ENCODE assay signal across 8 cellular contexts in the genomic region with DNA sequence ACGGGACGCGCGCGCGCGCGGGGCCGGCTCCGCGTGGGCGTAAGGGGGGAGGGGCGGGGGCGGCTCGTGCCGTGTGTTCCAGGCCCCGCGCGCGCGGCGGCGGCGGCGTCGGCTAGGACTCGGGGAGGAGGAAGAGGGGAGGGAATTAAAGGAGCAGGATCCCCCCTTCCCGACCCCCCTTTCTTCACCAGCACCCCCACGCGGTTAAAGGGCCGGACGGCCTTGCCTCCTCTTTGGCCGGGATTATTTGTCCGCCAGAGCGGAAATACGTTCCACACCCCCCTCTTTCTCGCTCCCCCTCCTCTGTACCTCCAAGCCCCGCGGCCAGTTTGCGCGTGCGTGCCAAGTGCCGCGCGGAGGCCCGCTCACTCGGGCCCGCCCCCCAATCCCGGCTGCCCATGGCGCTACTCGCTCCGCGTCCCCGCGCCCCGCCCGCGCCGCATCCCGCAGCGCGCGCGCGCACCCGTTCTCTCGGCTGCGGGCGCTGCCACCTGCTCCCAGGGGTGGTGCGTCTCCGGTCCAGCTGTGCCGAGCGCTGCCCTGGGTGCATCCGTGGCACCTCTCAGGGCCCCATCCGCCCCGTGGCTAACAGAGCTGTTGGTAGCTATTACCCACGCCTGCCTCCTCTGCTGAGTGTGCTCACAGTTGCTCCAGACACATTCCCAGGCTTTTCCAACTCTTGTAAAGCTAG. TPM values are rescaled to one million over a fixed set of nuclear protein-coding genes. Genes with fewer than 3 reads are reported as not detected.
DNase-seq lines count a peak whose midpoint lies in the region; ATAC-seq and TF ChIP-seq lines count a peak whose summit lies in the region.

A gene with protein sequence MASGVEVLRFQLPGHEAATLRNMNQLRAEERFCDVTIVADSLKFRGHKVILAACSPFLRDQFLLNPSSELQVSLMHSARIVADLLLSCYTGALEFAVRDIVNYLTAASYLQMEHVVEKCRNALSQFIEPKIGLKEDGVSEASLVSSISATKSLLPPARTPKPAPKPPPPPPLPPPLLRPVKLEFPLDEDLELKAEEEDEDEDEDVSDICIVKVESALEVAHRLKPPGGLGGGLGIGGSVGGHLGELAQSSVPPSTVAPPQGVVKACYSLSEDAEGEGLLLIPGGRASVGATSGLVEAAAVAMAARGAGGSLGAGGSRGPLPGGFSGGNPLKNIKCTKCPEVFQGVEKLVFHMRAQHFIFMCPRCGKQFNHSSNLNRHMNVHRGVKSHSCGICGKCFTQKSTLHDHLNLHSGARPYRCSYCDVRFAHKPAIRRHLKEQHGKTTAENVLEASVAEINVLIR (minus strand): TSS at position 134 of the 691 bp plus-strand sequence. CDS start 781 bp downstream, outside the sequence.

- H3K36me3 Mint-ChIP-seq in CD14-positive monocyte (peaks cover 0 to 3% of the 10 kb centered on the region in 2 donors), natural killer cell (no peaks in the 10 kb centered on the region)
- no peaks in the 10 kb centered on the region for H3K36me3 Mint-ChIP-seq in stimulated activated memory B cell treated with anti-CD40 and anti-IgM and Interleukin-4, amounts not matched to agents 10 μg/mL and 1 μg/mL and 100 μg/mL, for 72 hours

- peak within 1 kb of the TSS; percentile 90 for H3K27ac ChIP-seq in RWPE1

- peaks cover 4 to 26% (median 15%) of the 10 kb centered on the region in 3 donors for H3K27me3 Mint-ChIP-seq in CD14-positive monocyte (ENCODE audit: low read depth in 3 of 3)
- H3K27me3 Mint-ChIP-seq in natural killer cell (ENCODE audit: low read depth in 2 of 2) = peaks cover 0 to 5% of the 10 kb centered on the region in 2 donors
- no peaks in the 10 kb centered on the region for H3K27me3 Mint-ChIP-seq in stimulated activated memory B cell treated with anti-CD40 and anti-IgM and Interleukin-4, amounts not matched to agents 10 μg/mL and 1 μg/mL and 100 μg/mL, for 72 hours

- POLR2A ChIA-PET in RWPE1 (lab: Yijun Ruan, JAX; ENCODE audit: low non-redundant PET) = interaction anchor here (0.6 to 1.5 kb wide), 2 partner anchors 44 to 64 kb away, joined by 3 to 8 read pairs; partner anchors contain the start of gene CFB

- H3K4me3 Mint-ChIP-seq in CD14-positive monocyte (peak within 1 kb of the TSS; percentile 84 to 94), natural killer cell (peak within 1 kb of the TSS; percentile 82)
- H3K4me3 Mint-ChIP-seq in stimulated activated memory B cell treated with anti-CD40 and anti-IgM and Interleukin-4, amounts not matched to agents 10 μg/mL and 1 μg/mL and 100 μg/mL, for 72 hours = peak within 1 kb of the TSS; percentile 92

- H3K27ac Mint-ChIP-seq in CD14-positive monocyte = peak within 1 kb of the TSS in 5 of 7 donors; percentile 18 to 88 (median 62)
- peak within 1 kb of the TSS; percentile 2 to 56 for H3K27ac Mint-ChIP-seq in natural killer cell
- peak within 1 kb of the TSS; percentile 73 for H3K27ac Mint-ChIP-seq in stimulated activated memory B cell treated with anti-CD40 and anti-IgM and Interleukin-4, amounts not matched to agents 10 μg/mL and 1 μg/mL and 100 μg/mL, for 72 hours

- H3K4me1 Mint-ChIP-seq in CD14-positive monocyte = peaks cover 39% of the 10 kb centered on the region
- peaks cover 27 to 42% of the 10 kb centered on the region in 2 donors for H3K4me1 Mint-ChIP-seq in natural killer cell
- peaks cover 31% of the 10 kb centered on the region for H3K4me1 Mint-ChIP-seq in stimulated activated memory B cell treated with anti-CD40 and anti-IgM and Interleukin-4, amounts not matched to agents 10 μg/mL and 1 μg/mL and 100 μg/mL, for 72 hours

- intact Hi-C loops in CD14-positive monocyte (cut with micrococcal nuclease) = no loop called here
- intact Hi-C loops in natural killer cell (cut with micrococcal nuclease) = no loop called here

- peak within 1 kb of the TSS; percentile 61 for H3K4me3 ChIP-seq in fibroblast of pulmonary artery (replicated peaks; ENCODE audit: low read depth, low read length)

- no peak for DNase-seq in CD14-positive monocyte (ENCODE audit: low spot score)
- DNase-seq in M059J (ENCODE audit: low read depth) = peak; percentile 96
- DNase-seq in RWPE1 (ENCODE audit: low spot score) = peak; percentile 89
- peak; percentile 80 for DNase-seq in activated effector memory CD4-positive, alpha-beta T cell treated with Interleukin-2 at 50 U/mL for 16 hours
- peak; percentile 97 for DNase-seq in fibroblast of pulmonary artery (ENCODE audit: low read depth)
- DNase-seq in natural killer cell = peak; percentile 74

- peak; percentile 54 for ATAC-seq in GM21381 (IDR thresholded peaks at IDR 0.05; ENCODE audit: unreplicated experiment)
- peak; percentile 59 to 75 (median 66) for ATAC-seq in natural killer cell
- ATAC-seq in stimulated activated memory B cell treated with anti-CD40 and anti-IgM and Interleukin-4, amounts not matched to agents 10 μg/mL and 1 μg/mL and 100 μg/mL, for 72 hours = peak; percentile 78

- TF ChIP-seq CTCF in CD14-positive monocyte (IDR thresholded peaks at IDR 0.05) (no peak), RWPE1 (conservative IDR thresholded peaks at IDR 0.05; ENCODE audit: low read depth) (no peak), fibroblast of pulmonary artery (IDR thresholded peaks at IDR 0.05; ENCODE audit: low read length, missing control alignments) (no peak), natural killer cell (IDR thresholded peaks at IDR 0.05) (no peak)

- CTCF ChIA-PET in RWPE1 (lab: Yijun Ruan, JAX) = interaction anchor here (1.1 kb wide), 1 partner anchor 50 kb away, joined by 3 read pairs; no protein-coding TSS in a partner anchor

- peaks cover 0 to 2% (median 0%) of the 10 kb centered on the region in 7 donors for H3K9me3 Mint-ChIP-seq in CD14-positive monocyte
- H3K9me3 Mint-ChIP-seq in natural killer cell = no peaks in the 10 kb centered on the region
- no peaks in the 10 kb centered on the region for H3K9me3 Mint-ChIP-seq in stimulated activated memory B cell treated with anti-CD40 and anti-IgM and Interleukin-4, amounts not matched to agents 10 μg/mL and 1 μg/mL and 100 μg/mL, for 72 hours

RNA-seq across cellular contexts. Expression of the gene that starts here (rescaled TPM):
- polyA plus RNA-seq in CD14-positive monocyte = not detected
- total RNA-seq in M059J (2014; rRNA removed; shearing (Covaris generic)) = 0.76 and 2.3 TPM in 2 replicates
- under 1 TPM; 0.54 to 0.77 (median 0.63) TPM for total RNA-seq in natural killer cell

Comparison
In these comparisons a context has a peak if more than half of its experiments do, and no peak if none do; other contexts are left out.
1. Peak in DNase-seq and ATAC-seq in natural killer cell; RNA of the gene not detected or under 1 TPM.